In the genomic region with DNA sequence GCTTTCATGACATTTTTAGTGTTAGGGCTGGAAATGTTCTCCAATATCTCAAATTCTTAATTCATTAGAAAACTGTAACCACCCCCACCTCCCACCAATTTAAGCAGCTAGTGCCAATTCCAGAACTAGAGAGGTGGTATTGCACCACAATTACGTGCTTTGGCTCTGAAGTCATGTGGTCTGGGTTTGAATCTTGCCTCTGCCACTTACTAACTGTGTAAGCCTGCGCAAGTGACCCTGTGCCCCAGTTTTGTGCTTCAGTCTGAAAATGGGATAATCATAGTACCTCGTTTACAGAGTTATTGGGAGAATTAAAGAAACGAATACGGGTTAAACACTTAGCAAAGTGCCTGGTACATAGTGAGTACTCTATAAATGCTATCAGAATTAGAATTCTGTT, we compare ENCODE assay signal across 16 cellular contexts. TPM values are rescaled to one million over a fixed set of nuclear protein-coding genes. Genes with fewer than 3 reads are reported as not detected.
A peak's percentile ranks its signal among the peaks of the same experiment; 100 is the strongest.
DNase-seq lines count a peak whose midpoint lies in the region; ATAC-seq lines count a peak whose summit lies in the region.
"Had no signal": no experiment of that assay in that cellular context is flagged by ENCODE, and none has a peak within 500 bp of the region (broad histone marks: within the 10 kb centered on the region; RNA-seq: fewer than 3 reads in every experiment).

No MANE protein-coding gene starts in this region.

- H3K4me3 ChIP-seq in neuronal stem cell (ENCODE audit: low read length in 2 of 2), result no peak overlapping the region
- H3K4me3 ChIP-seq: BLaER1 treated with 17β-estradiol and CSF1 and Interleukin-3, amounts not matched to agents 10 nM and 100 nM; GM23338 had no signal

- no peak overlapping the region for H2BK5ac ChIP-seq in neuronal stem cell (ENCODE audit: low read length)

- H4K8ac ChIP-seq in neuronal stem cell (ENCODE audit: low read depth, low read length), result no peak overlapping the region

- no peak overlapping the region for H2BK12ac ChIP-seq in neuronal stem cell (ENCODE audit: low read length)

- no peak overlapping the region for H2BK15ac ChIP-seq in neuronal stem cell (ENCODE audit: low read length)

- no peak overlapping the region for H3K18ac ChIP-seq in neuronal stem cell (ENCODE audit: low read length)

- no peak overlapping the region for H3K9ac ChIP-seq in neuronal stem cell (ENCODE audit: low read depth, low read length, poor library complexity)
- H3K9ac ChIP-seq: BLaER1 treated with 17β-estradiol and CSF1 and Interleukin-3, amounts not matched to agents 10 nM and 100 nM had no signal

- no peak overlapping the region for H3K4me2 ChIP-seq in neuronal stem cell (ENCODE audit: insufficient read depth, low read length, poor library complexity, severe bottlenecking)
- H3K4me2 ChIP-seq: GM23338 had no signal

- no peak overlapping the region for H2AFZ ChIP-seq in neuronal stem cell (ENCODE audit: low read length)
- H2AFZ ChIP-seq: GM23338 had no signal

- no peak overlapping the region for H3K27ac ChIP-seq in neuronal stem cell (replicated peaks; ENCODE audit: low read length)
- H3K27ac ChIP-seq: HL-60 had no signal

- no peaks in the 10 kb centered on the region for H3K36me3 ChIP-seq in neuronal stem cell (replicated peaks in 1 of 2; ENCODE audit: control insufficient read depth in 2 of 2, insufficient read depth in 2 of 2, low read length in 2 of 2)
- H3K36me3 ChIP-seq: BLaER1 treated with 17β-estradiol and CSF1 and Interleukin-3, amounts not matched to agents 10 nM and 100 nM had no signal

- no peak overlapping the region for H2AK5ac ChIP-seq in neuronal stem cell (ENCODE audit: low read depth, low read length)

- H3K23ac ChIP-seq in neuronal stem cell (ENCODE audit: low read depth, low read length, poor library complexity), result no peak overlapping the region

- H2BK120ac ChIP-seq in neuronal stem cell (ENCODE audit: low read depth, low read length), result no peak overlapping the region

- DNase-seq in NOMO-1 treated with DMSO at 0.1 percent for 48 hours (lab: John Stamatoyannopoulos, UW; ENCODE audit: unreplicated experiment) (peak; percentile 9), NOMO-1 treated with dmso at 0.1 percent for 144 hours (lab: John Stamatoyannopoulos, UW; ENCODE audit: unreplicated experiment) (no peak), NCI-H748 treated with DMSO at 0.1 percent for 48 hours (lab: John Stamatoyannopoulos, UW) (peak; percentile 30), neuronal stem cell (ENCODE audit: low spot score) (no peak), cardiac septum (ENCODE audit: low spot score) (no peak)
- DNase-seq: 8988T; Calu3; CD8-positive, alpha-beta T cell; DMS79 treated with DMSO at 0.1 percent for 48 hours; GF-D8; HCEC 1CT had no signal

- no peak overlapping the region for H3K4ac ChIP-seq in neuronal stem cell (ENCODE audit: low read length)

- H3K14ac ChIP-seq in neuronal stem cell (ENCODE audit: low read length), result peak overlapping the region; percentile 21

- no peak overlapping the region for H4K91ac ChIP-seq in neuronal stem cell (ENCODE audit: low read depth, low read length, poor library complexity)

- intact Hi-C loops in cardiac septum (cut with DNase I), result no loop called here

- no peaks in the 10 kb centered on the region for H3K4me1 ChIP-seq in neuronal stem cell (ENCODE audit: control insufficient read depth in 2 of 2, insufficient read depth in 1 of 2, low read depth in 1 of 2, low read length in 2 of 2)

- peaks cover 0 to 10% (median 0%) of the 10 kb centered on the region in 3 experiments for H3K27me3 ChIP-seq in neuronal stem cell (ENCODE audit: control insufficient read depth in 3 of 3, insufficient read depth in 3 of 3, low read depth in 1 of 3, low read length in 3 of 3)
- H3K27me3 ChIP-seq: BLaER1 treated with 17β-estradiol and CSF1 and Interleukin-3, amounts not matched to agents 10 nM and 100 nM had no signal

- H3K79me1 ChIP-seq in neuronal stem cell (ENCODE audit: low read depth, low read length), result no peaks in the 10 kb centered on the region

- ATAC-seq in HG03460 (IDR thresholded peaks at IDR 0.05; ENCODE audit: unreplicated experiment) (no peak), GM18868 (IDR thresholded peaks at IDR 0.05; ENCODE audit: unreplicated experiment) (no peak)
- ATAC-seq: CD8-positive, alpha-beta T cell; GM23338 had no signal

- H3K9me3 ChIP-seq in neuronal stem cell (replicated peaks in 1 of 2; ENCODE audit: control insufficient read depth in 2 of 2, insufficient read depth in 1 of 2, low read depth in 1 of 2, low read length in 2 of 2), result no peaks in the 10 kb centered on the region
- H3K9me3 ChIP-seq: BLaER1 treated with 17β-estradiol and CSF1 and Interleukin-3, amounts not matched to agents 10 nM and 100 nM had no signal

- WGBS in neuronal stem cell (ENCODE audit: extremely low coverage in 2 of 2, insufficient read length in 2 of 2, insufficient replicate concordance in 1 of 2), 2 donors, result no CpG with 5 or more reads among the region's 5 CpGs

RNA-seq across cellular contexts. Expression of a gene that starts 14.2 kb away (rescaled TPM):
- 51.8 TPM for polyA plus RNA-seq in neuronal stem cell (2013, experiment 1 of 2)
- polyA plus RNA-seq in neuronal stem cell (2013, experiment 2 of 2), result 53.0 TPM
- 10.2 TPM for total RNA-seq in cardiac septum

Comparison
In these comparisons a context has a peak if more than half of its experiments do, and no peak if none do; other contexts are left out.
1. DNase-seq: peak in NOMO-1 treated with DMSO at 0.1 percent for 48 hours (single experiment) and NCI-H748 treated with DMSO at 0.1 percent for 48 hours (single experiment); none in NOMO-1 treated with dmso at 0.1 percent for 144 hours (single experiment), neuronal stem cell (single experiment) and cardiac septum (single experiment).